Comparison of ENCODE assay signal across 1 cellular context in genomic region chr11:26573896-26574295, GRCh38.
TF ChIP-seq lines count a peak whose summit lies in the region.

No MANE protein-coding gene starts in this region.

TF ChIP-seq in K562, 482 proteins besides CTCF, POLR2A, EP300 and RAD21 (continued from another document):
- TF ChIP-seq ATF4 (CRISPR knock-in tag; IDR thresholded peaks at IDR 0.05) (0 out of 2 replicates have a peak, but pooled peaks have one; percentile 43), POLR2B (IDR thresholded peaks at IDR 0.05; ENCODE audit: low read depth, partially characterized antibody) (no peak), CTBP1 (IDR thresholded peaks at IDR 0.05; ENCODE audit: borderline replicate concordance) (no peak), TCF7 (IDR thresholded peaks at IDR 0.05; ENCODE audit: borderline replicate concordance) (no peak), CCAR2 (IDR thresholded peaks at IDR 0.05; ENCODE audit: low read depth, low read length) (no peak), TRIM24 (IDR thresholded peaks at IDR 0.05) (no peak), THAP7 (CRISPR knock-in tag; IDR thresholded peaks at IDR 0.05) (no peak), POLR3G (IDR thresholded peaks at IDR 0.05; ENCODE audit: extremely low read depth, insufficient read length, insufficient replicate concordance) (no peak), HINFP (tag; conservative IDR thresholded peaks at IDR 0.05; ENCODE audit: low read depth) (no peak)
